Comparison of ENCODE assay signal across 8 cellular contexts in the genomic region with DNA sequence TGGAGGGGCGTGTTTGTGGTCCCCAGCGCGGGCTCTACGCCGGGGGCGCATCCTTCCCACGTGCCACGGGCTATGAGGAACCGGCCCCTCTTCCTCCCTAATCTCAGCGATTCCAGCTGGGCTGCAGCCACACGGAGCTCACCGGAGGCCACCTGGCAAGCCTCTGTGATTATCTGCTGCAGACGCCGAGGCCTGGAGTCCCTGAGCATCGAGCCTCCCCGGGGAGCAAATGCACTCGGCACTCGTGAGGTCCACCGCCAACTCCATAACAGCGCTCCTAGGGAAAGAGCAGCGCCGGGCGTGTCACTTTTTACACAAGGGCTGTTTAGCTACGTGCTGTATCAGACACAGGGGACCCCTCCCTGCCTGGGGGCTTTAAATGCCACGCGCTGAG.
A peak's percentile ranks its signal among the peaks of the same experiment; 100 is the strongest.
DNase-seq lines count a peak whose midpoint lies in the region; ATAC-seq and TF ChIP-seq lines count a peak whose summit lies in the region.

No MANE protein-coding gene starts in this region.

- H3K36me3 Mint-ChIP-seq in activated T-helper 1 cell treated with anti-CD3 and anti-CD28 coated beads, Interleukin-12 subunit alpha, Interleukin-12 subunit beta, Interleukin-2, Interleukin-4 antibody, amounts not matched to agents 30 ng/mL and 10 ng/mL and 1 ng/mL, durations not matched to agents 14 hours and 24 hours and 36 hours (ENCODE audit: low read depth) = no peaks in the 10 kb centered on the region

- intact Hi-C loops in activated T-helper 1 cell treated with anti-CD3 and anti-CD28 coated beads, Interleukin-12 subunit alpha, Interleukin-12 subunit beta, Interleukin-2, Interleukin-4 antibody, amounts not matched to agents 30 ng/mL and 10 ng/mL and 1 ng/mL, durations not matched to agents 14 hours and 24 hours and 36 hours (cut with micrococcal nuclease) = no loop called here
- intact Hi-C loops in prostate gland (cut with DNase I) = no loop called here
- intact Hi-C loops in thyroid gland (cut with DNase I) = no loop called here

- ATAC-seq in GM21447 (IDR thresholded peaks at IDR 0.05; ENCODE audit: unreplicated experiment) = no peak

- H3K27me3 ChIP-seq in prostate gland (replicated peaks; ENCODE audit: insufficient read depth) (no peaks in the 10 kb centered on the region), thyroid gland (no peaks in the 10 kb centered on the region)

- WGBS in prostate gland = 52% methylated on average over 26 of the region's 26 CpGs
- 52 to 76% methylated on average over 25 to 26 of the region's 26 CpGs for WGBS in thyroid gland, 2 donors

- TF ChIP-seq CTCF in prostate gland (IDR thresholded peaks at IDR 0.05) = no peak
- no peak for TF ChIP-seq CTCF in thyroid gland (IDR thresholded peaks at IDR 0.05)

- H3K4me1 Mint-ChIP-seq in activated T-helper 1 cell treated with anti-CD3 and anti-CD28 coated beads, Interleukin-12 subunit alpha, Interleukin-12 subunit beta, Interleukin-2, Interleukin-4 antibody, amounts not matched to agents 30 ng/mL and 10 ng/mL and 1 ng/mL, durations not matched to agents 14 hours and 24 hours and 36 hours (ENCODE audit: low read depth) = peaks cover 15% of the 10 kb centered on the region

- DNase-seq in NCI-H1436 (lab: John Stamatoyannopoulos, UW) = peak; percentile 37
- DNase-seq in NCI-H1436 treated with DMSO at 0.1 percent for 48 hours (lab: John Stamatoyannopoulos, UW) = no peak
- peak; percentile 71 for DNase-seq in NCI-H1105 (lab: John Stamatoyannopoulos, UW)
- no peak for DNase-seq in activated T-helper 1 cell treated with anti-CD3 and anti-CD28 coated beads, Interleukin-12 subunit alpha, Interleukin-12 subunit beta, Interleukin-2, Interleukin-4 antibody, amounts not matched to agents 30 ng/mL and 10 ng/mL and 1 ng/mL, durations not matched to agents 14 hours and 24 hours and 36 hours (ENCODE audit: low spot score)
- no peak for DNase-seq in prostate gland (ENCODE audit: low spot score)
- no peak for DNase-seq in NCI-H446 (lab: John Stamatoyannopoulos, UW)
- no peak for DNase-seq in thyroid gland

- H3K4me3 Mint-ChIP-seq in activated T-helper 1 cell treated with anti-CD3 and anti-CD28 coated beads, Interleukin-12 subunit alpha, Interleukin-12 subunit beta, Interleukin-2, Interleukin-4 antibody, amounts not matched to agents 30 ng/mL and 10 ng/mL and 1 ng/mL, durations not matched to agents 14 hours and 24 hours and 36 hours = peak overlapping the region; percentile 73

- H3K4me3 ChIP-seq in prostate gland (peak overlapping the region; percentile 2 to 4), thyroid gland (replicated peaks in 1 of 3) (peak overlapping the region in 1 of 3 donors; percentile 20)

- no peaks in the 10 kb centered on the region for H3K9me3 Mint-ChIP-seq in activated T-helper 1 cell treated with anti-CD3 and anti-CD28 coated beads, Interleukin-12 subunit alpha, Interleukin-12 subunit beta, Interleukin-2, Interleukin-4 antibody, amounts not matched to agents 30 ng/mL and 10 ng/mL and 1 ng/mL, durations not matched to agents 14 hours and 24 hours and 36 hours

- no peaks in the 10 kb centered on the region for H3K36me3 ChIP-seq in prostate gland
- H3K36me3 ChIP-seq in thyroid gland = no peaks in the 10 kb centered on the region

- H3K27ac ChIP-seq in prostate gland = no peak overlapping the region
- no peak overlapping the region for H3K27ac ChIP-seq in thyroid gland

- H3K9me3 ChIP-seq in prostate gland (no peaks in the 10 kb centered on the region), thyroid gland (no peaks in the 10 kb centered on the region)

- H3K4me1 ChIP-seq in prostate gland (replicated peaks) (no peaks in the 10 kb centered on the region), thyroid gland (peaks cover 3 to 9% of the 10 kb centered on the region in 2 donors)

- H3K27me3 Mint-ChIP-seq in activated T-helper 1 cell treated with anti-CD3 and anti-CD28 coated beads, Interleukin-12 subunit alpha, Interleukin-12 subunit beta, Interleukin-2, Interleukin-4 antibody, amounts not matched to agents 30 ng/mL and 10 ng/mL and 1 ng/mL, durations not matched to agents 14 hours and 24 hours and 36 hours (ENCODE audit: insufficient read depth) = peaks cover 12% of the 10 kb centered on the region

- H3K27ac Mint-ChIP-seq in activated T-helper 1 cell treated with anti-CD3 and anti-CD28 coated beads, Interleukin-12 subunit alpha, Interleukin-12 subunit beta, Interleukin-2, Interleukin-4 antibody, amounts not matched to agents 30 ng/mL and 10 ng/mL and 1 ng/mL, durations not matched to agents 14 hours and 24 hours and 36 hours = no peak overlapping the region

- no peak for TF ChIP-seq POLR2A in prostate gland (IDR thresholded peaks at IDR 0.05)
- TF ChIP-seq POLR2A in thyroid gland (IDR thresholded peaks at IDR 0.05) = no peak

Comparison
In these comparisons a context has a peak if more than half of its experiments do, and no peak if none do; other contexts are left out.
1. DNase-seq: peak in NCI-H1436 (single experiment) and NCI-H1105 (single experiment); none in NCI-H1436 treated with DMSO at 0.1 percent for 48 hours (single experiment), activated T-helper 1 cell treated with anti-CD3 and anti-CD28 coated beads, Interleukin-12 subunit alpha, Interleukin-12 subunit beta, Interleukin-2, Interleukin-4 antibody, amounts not matched to agents 30 ng/mL and 10 ng/mL and 1 ng/mL, durations not matched to agents 14 hours and 24 hours and 36 hours (single experiment), prostate gland (single experiment), NCI-H446 (0 of 2) and thyroid gland (0 of 2).